ENCODE assay signal across 8 cellular contexts in the genomic region with DNA sequence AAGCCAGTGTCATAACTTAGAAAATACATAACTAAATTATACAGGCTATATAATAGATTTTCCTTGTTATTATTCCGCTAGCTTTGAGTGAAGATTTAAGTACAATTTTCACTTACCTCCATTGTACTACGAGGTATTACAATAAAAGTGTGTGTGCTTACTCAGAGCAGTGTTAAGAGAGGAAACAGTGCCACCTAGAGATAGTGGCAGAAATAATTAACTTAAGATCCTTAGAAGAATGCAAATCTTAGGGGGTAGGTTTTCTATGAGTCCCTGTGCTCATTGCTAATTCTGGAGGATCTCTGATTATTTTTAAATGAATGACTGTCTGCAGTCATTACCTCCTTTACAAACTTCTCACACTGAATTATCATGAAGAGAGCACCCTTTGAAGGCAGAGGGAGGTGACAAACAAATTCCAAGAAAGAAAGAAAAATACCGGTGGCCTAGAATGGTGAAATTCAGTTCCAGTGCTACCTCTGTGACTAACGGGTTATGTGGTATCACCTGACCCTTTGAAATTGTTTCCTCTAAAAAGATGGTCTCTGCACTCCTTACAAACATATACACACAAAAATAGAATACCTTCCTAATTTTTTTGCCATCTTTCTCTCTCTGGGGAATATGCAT.
DNase-seq lines count a peak whose midpoint lies in the region; ATAC-seq and TF ChIP-seq lines count a peak whose summit lies in the region.

No MANE protein-coding gene starts in this region.

- H3K9me3 Mint-ChIP-seq in WTC11, result no peaks in the 10 kb centered on the region

- TF ChIP-seq CTCF in GM20000 (IDR thresholded peaks at IDR 0.05; ENCODE audit: extremely low read depth, missing control alignments) (peak; percentile 23), WTC11 (IDR thresholded peaks at IDR 0.05) (peak; percentile 31; the same call in 1 of the 2 replicates)

- no peak overlapping the region for H3K27ac Mint-ChIP-seq in WTC11

- POLR2A ChIA-PET in WTC11 (lab: Charles Lee), result no interaction called here

- in situ Hi-C loops in KBM-7 (cut with MboI; ENCODE audit: low pct_unique_long_range_greater_than_20kb, low sequenced_read_pairs), result loop anchor here (25.0 kb wide), 1 partner anchor 247 kb away; no protein-coding TSS in a partner anchor

- no peak overlapping the region for H3K4me3 Mint-ChIP-seq in WTC11

- CTCF ChIA-PET in WTC11 (lab: Charles Lee), result no interaction called here

- H3K27me3 Mint-ChIP-seq in WTC11 (ENCODE audit: low read depth), result no peaks in the 10 kb centered on the region

- no peaks in the 10 kb centered on the region for H3K36me3 Mint-ChIP-seq in WTC11

- ATAC-seq in WTC11, result peak; percentile 93

- peaks cover 6% of the 10 kb centered on the region for H3K4me1 Mint-ChIP-seq in WTC11

- peak; percentile 53 for DNase-seq in DMS53 treated with DMSO at 0.1 percent for 48 hours (lab: John Stamatoyannopoulos, UW; ENCODE audit: unreplicated experiment)
- peak; percentile 32 for DNase-seq in GM20000 (ENCODE audit: low spot score)
- DNase-seq in KBM-7, result peak; percentile 48
- DNase-seq in WTC11 (ENCODE audit: low spot score), result no peak
- peak; percentile 54 for DNase-seq in medulla oblongata (ENCODE audit: extremely low spot score)
- no peak for DNase-seq in activated T-cell treated with anti-CD3 and anti-CD28 coated beads, Interleukin-2, amount 50 U/mL, for 1 hour
- DNase-seq in AG20443 (ENCODE audit: low spot score), result no peak
- no peak for DNase-seq in activated T-cell treated with anti-CD3 and anti-CD28 coated beads for 4 hours

TF ChIP-seq in WTC11, 78 proteins besides CTCF, POLR2A, EP300 and RAD21:
- TF ChIP-seq ESRRA (CRISPR knock-in tag; IDR thresholded peaks at IDR 0.05; ENCODE audit: borderline replicate concordance), result no peak
- TF ChIP-seq NFE2L1 (CRISPR knock-in tag; IDR thresholded peaks at IDR 0.05), result no peak

Comparison
In these comparisons a context has a peak if more than half of its experiments do, and no peak if none do; other contexts are left out.
1. DNase-seq: peak in DMS53 treated with DMSO at 0.1 percent for 48 hours (single experiment), GM20000 (single experiment), KBM-7 (single experiment) and medulla oblongata (single experiment); none in WTC11 (single experiment), activated T-cell treated with anti-CD3 and anti-CD28 coated beads, Interleukin-2, amount 50 U/mL, for 1 hour (single experiment), AG20443 (single experiment) and activated T-cell treated with anti-CD3 and anti-CD28 coated beads for 4 hours (single experiment).